2 cellular contexts compared by ENCODE assay signal in the genomic region with DNA sequence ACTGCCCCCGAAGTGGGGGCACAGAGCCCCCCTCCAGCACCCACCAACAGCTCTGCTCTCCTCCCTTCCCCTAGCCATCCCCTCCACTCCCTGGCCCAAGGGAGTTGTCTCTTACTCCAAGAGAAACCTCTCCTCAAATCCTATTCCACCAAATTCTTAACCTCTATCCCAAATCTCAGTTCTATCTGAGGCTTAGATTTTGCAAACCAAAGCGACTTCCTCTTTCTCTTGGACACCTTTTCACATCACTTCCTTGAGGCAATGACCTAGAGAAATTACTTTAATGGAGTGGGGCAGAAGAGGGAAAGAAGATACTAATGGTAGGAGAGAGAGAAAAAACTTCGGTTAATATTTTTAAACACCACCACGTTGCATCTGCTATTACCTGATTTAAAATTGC.
A peak's percentile ranks its signal among the peaks of the same experiment; 100 is the strongest.
TF ChIP-seq lines count a peak whose summit lies in the region.

No MANE protein-coding gene starts in this region.

TF ChIP-seq in GM23338, 12 proteins besides CTCF, POLR2A, EP300 and RAD21:
- TF ChIP-seq POLR2AphosphoS5 (IDR thresholded peaks at IDR 0.05; ENCODE audit: low read depth) (no peak), JUNB (IDR thresholded peaks at IDR 0.05; ENCODE audit: unreplicated experiment) (no peak), ZNF331 (CRISPR knock-in tag; IDR thresholded peaks at IDR 0.05; ENCODE audit: low read depth) (no peak), ZNF114 (CRISPR knock-in tag; IDR thresholded peaks at IDR 0.05) (no peak), STAT1 (IDR thresholded peaks at IDR 0.05; ENCODE audit: unreplicated experiment) (no peak)
- TF ChIP-seq, protein P1, sequence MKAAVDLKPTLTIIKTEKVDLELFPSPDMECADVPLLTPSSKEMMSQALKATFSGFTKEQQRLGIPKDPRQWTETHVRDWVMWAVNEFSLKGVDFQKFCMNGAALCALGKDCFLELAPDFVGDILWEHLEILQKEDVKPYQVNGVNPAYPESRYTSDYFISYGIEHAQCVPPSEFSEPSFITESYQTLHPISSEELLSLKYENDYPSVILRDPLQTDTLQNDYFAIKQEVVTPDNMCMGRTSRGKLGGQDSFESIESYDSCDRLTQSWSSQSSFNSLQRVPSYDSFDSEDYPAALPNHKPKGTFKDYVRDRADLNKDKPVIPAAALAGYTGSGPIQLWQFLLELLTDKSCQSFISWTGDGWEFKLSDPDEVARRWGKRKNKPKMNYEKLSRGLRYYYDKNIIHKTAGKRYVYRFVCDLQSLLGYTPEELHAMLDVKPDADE (IDR thresholded peaks at IDR 0.05) = no peak

TF ChIP-seq in GM12878, 131 proteins besides CTCF, POLR2A, EP300 and RAD21:
- TF ChIP-seq HCFC1 (IDR thresholded peaks at IDR 0.05; ENCODE audit: low read length) (no peak), SPI1 (IDR thresholded peaks at IDR 0.05; ENCODE audit: borderline replicate concordance, insufficient read depth, low read depth, low read length) (0 out of 2 replicates have a peak, but pooled peaks have one; percentile 45)
